In genomic region chr4:8224596-8225289, GRCh38 we compare ENCODE assay signal across 22 cellular contexts. TPM values are rescaled to one million over a fixed set of nuclear protein-coding genes. Genes with fewer than 3 reads are reported as not detected.
A peak's percentile ranks its signal among the peaks of the same experiment; 100 is the strongest.
DNase-seq lines count a peak whose midpoint lies in the region; ATAC-seq and TF ChIP-seq lines count a peak whose summit lies in the region.
"Had no signal": no experiment of that assay in that cellular context is flagged by ENCODE, and none has a peak within 500 bp of the region (broad histone marks: within the 10 kb centered on the region; RNA-seq: fewer than 3 reads in every experiment).

No MANE protein-coding gene starts in this region.

- no peaks in the 10 kb centered on the region for H3K9me3 ChIP-seq in BLaER1
- no peaks in the 10 kb centered on the region for H3K9me3 ChIP-seq in CD8-positive, alpha-beta T cell (ENCODE audit: low read length)
- H3K9me3 ChIP-seq: ovary had no signal

- H4K20me1 ChIP-seq in BLaER1, result peaks cover 66% of the 10 kb centered on the region

- peak; percentile 3 for ATAC-seq in CD8-positive, alpha-beta T cell

- H3K4me3 Mint-ChIP-seq in CD8-positive, alpha-beta T cell, result peak overlapping the region; percentile 27
- H3K4me3 Mint-ChIP-seq: dendritic cell treated with granulocyte-macrophage colony-stimulating factor and Interleukin-4, amounts not matched to agents 40 ng/mL and 50 ng/mL, for 4 days; stimulated activated naive CD8-positive, alpha-beta T cell treated with anti-CD3 and anti-CD28 coated beads, Interleukin-15, Interleukin-2, amounts not matched to agents 100 ng/mL and 50 ng/mL, for 24 hours had no signal

- H3K27ac Mint-ChIP-seq in CD8-positive, alpha-beta T cell, result peak overlapping the region; percentile 60
- H3K27ac Mint-ChIP-seq: dendritic cell treated with granulocyte-macrophage colony-stimulating factor and Interleukin-4, amounts not matched to agents 40 ng/mL and 50 ng/mL, for 4 days; stimulated activated naive CD8-positive, alpha-beta T cell treated with anti-CD3 and anti-CD28 coated beads, Interleukin-15, Interleukin-2, amounts not matched to agents 100 ng/mL and 50 ng/mL, for 24 hours had no signal

- H3K27me3 Mint-ChIP-seq in CD8-positive, alpha-beta T cell (ENCODE audit: low read depth), result no peaks in the 10 kb centered on the region
- H3K27me3 Mint-ChIP-seq: stimulated activated naive CD8-positive, alpha-beta T cell treated with anti-CD3 and anti-CD28 coated beads, Interleukin-15, Interleukin-2, amounts not matched to agents 100 ng/mL and 50 ng/mL, for 24 hours had no signal

- H3K36me3 Mint-ChIP-seq in CD8-positive, alpha-beta T cell, result peaks cover 43% of the 10 kb centered on the region

- no peak overlapping the region for H3K9ac ChIP-seq in BLaER1

- no peaks in the 10 kb centered on the region for H3K27me3 ChIP-seq in BLaER1
- H3K27me3 ChIP-seq in CD8-positive, alpha-beta T cell (ENCODE audit: insufficient read depth, low read length), result no peaks in the 10 kb centered on the region
- H3K27me3 ChIP-seq: cardiac muscle cell, ovary, tibial nerve had no signal

- TF ChIP-seq CTCF in CD8-positive, alpha-beta T cell (IDR thresholded peaks at IDR 0.05), result no peak
- TF ChIP-seq CTCF in VCaP (conservative IDR thresholded peaks at IDR 0.05), result no peak

- H3K9me3 Mint-ChIP-seq in CD8-positive, alpha-beta T cell, result no peaks in the 10 kb centered on the region
- H3K9me3 Mint-ChIP-seq: dendritic cell treated with granulocyte-macrophage colony-stimulating factor and Interleukin-4, amounts not matched to agents 40 ng/mL and 50 ng/mL, for 4 days; stimulated activated naive CD8-positive, alpha-beta T cell treated with anti-CD3 and anti-CD28 coated beads, Interleukin-15, Interleukin-2, amounts not matched to agents 100 ng/mL and 50 ng/mL, for 24 hours had no signal

- H3K4me2 ChIP-seq in BLaER1, result peak overlapping the region; percentile 89

- peaks cover 68% of the 10 kb centered on the region for H3K36me3 ChIP-seq in BLaER1
- H3K36me3 ChIP-seq in CD8-positive, alpha-beta T cell (ENCODE audit: insufficient read depth, low read length), result no peaks in the 10 kb centered on the region
- H3K36me3 ChIP-seq: cardiac muscle cell, ovary had no signal

- peaks cover 81% of the 10 kb centered on the region for H3K4me1 ChIP-seq in BLaER1
- H3K4me1 ChIP-seq in CD8-positive, alpha-beta T cell (ENCODE audit: insufficient read depth, low read length), result peaks cover 72% of the 10 kb centered on the region

- peak in 2 of 7 experiments; percentile 28 to 62 for DNase-seq in CD8-positive, alpha-beta T cell
- peak; percentile 22 for DNase-seq in medulla oblongata (ENCODE audit: extremely low spot score)
- DNase-seq in activated CD4-positive, alpha-beta T cell treated with anti-CD3 and anti-CD28 coated beads for 1 hour, result no peak
- DNase-seq in stimulated activated CD4-positive, alpha-beta T cell treated with anti-CD3 and anti-CD28 coated beads, Interleukin-2, amount 100 ng/mL, for 24 hours, result no peak
- DNase-seq in activated CD4-positive, alpha-beta T cell treated with anti-CD3 and anti-CD28 coated beads, Interleukin-2, amount 50 U/mL, for 48 hours, result no peak
- DNase-seq: activated CD4-positive, alpha-beta T cell treated with anti-CD3 and anti-CD28 coated beads, Interleukin-2, amount 50 U/mL, for 1 hour; activated T-cell treated with anti-CD3 and anti-CD28 coated beads for 4 hours; EL; HCEC 1CT; hippocampal formation; islet precursor cell; NCI-H1436 treated with DMSO at 0.1 percent for 48 hours; NCI-H2171; NCI-H526; ovary had no signal

- POLR2A ChIA-PET in CD8-positive, alpha-beta T cell (lab: Charles Lee), result interaction anchor here (1.0 to 1.2 kb wide), 2 partner anchors 23 to 30 kb away, joined by 3 to 5 read pairs; no protein-coding TSS in a partner anchor

- H3K27ac ChIP-seq in BLaER1, result peak overlapping the region; percentile 37; the same call in 1 of the 2 replicates
- H3K27ac ChIP-seq in CD8-positive, alpha-beta T cell (ENCODE audit: low read depth, low read length), result no peak overlapping the region
- peak overlapping the region; percentile 64 for H3K27ac ChIP-seq in VCaP
- H3K27ac ChIP-seq: cardiac muscle cell, ovary, tibial nerve had no signal

- CTCF ChIA-PET in CD8-positive, alpha-beta T cell (lab: Charles Lee), result interaction anchor here (0.7 to 3.1 kb wide), 3 partner anchors 16 to 48 kb away, joined by 3 to 12 read pairs (median 4); no protein-coding TSS in a partner anchor

- intact Hi-C loops in CD8-positive, alpha-beta T cell (cut with DNase I, micrococcal nuclease), result loop anchor here (2.0 to 5.0 kb wide), 3 partner anchors 32 to 218 kb away; partner anchors contain the start of genes ABLIM2 (in 1 of the 2), ACOX3 (in 1 of the 2) and TRMT44 (in 1 of the 2)

- H3K4me1 Mint-ChIP-seq in CD8-positive, alpha-beta T cell (ENCODE audit: low read depth), result peaks cover 75% of the 10 kb centered on the region

- H3K4me3 ChIP-seq in BLaER1, result no peak overlapping the region
- H3K4me3 ChIP-seq in CD8-positive, alpha-beta T cell (ENCODE audit: low read depth, low read length), result no peak overlapping the region
- H3K4me3 ChIP-seq: cardiac muscle cell, ovary, tibial nerve had no signal

RNA-seq across cellular contexts. Expression of gene SH3TC1, which starts 25.7 kb away (rescaled TPM):
- 100 to 1,000 TPM in 1 of 2 experiments, 10 to 100 TPM in 1; 90.7 to 102 TPM for total RNA-seq in CD8-positive, alpha-beta T cell

RNA-seq across cellular contexts. Expression of gene HTRA3, which starts 44.8 kb away (rescaled TPM):
- total RNA-seq in CD8-positive, alpha-beta T cell, result not detected
- total RNA-seq: MCF 10A had no signal
